22 cellular contexts compared by ENCODE assay signal in the genomic region with DNA sequence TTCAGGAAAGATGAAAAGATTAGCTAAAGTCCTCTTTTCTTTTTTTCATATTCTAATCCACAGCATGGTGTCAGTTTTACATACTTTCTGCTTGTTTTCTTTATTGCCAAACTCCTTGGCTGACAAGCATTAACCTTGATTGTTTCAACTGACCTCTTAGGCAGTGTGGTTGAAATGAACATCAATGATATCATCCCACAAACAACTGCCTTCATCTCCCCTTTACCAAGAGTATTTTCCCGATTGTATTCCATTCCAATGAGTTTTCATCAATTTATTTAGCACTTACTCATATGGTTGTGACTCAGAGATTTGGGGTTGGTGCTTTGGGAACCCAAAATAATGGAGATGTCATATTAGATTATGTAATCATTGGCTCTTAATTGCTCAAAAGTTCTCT.
DNase-seq lines count a peak whose midpoint lies in the region; ATAC-seq, FAIRE-seq and TF ChIP-seq lines count a peak whose summit lies in the region.
"Had no signal": no experiment of that assay in that cellular context is flagged by ENCODE, and none has a peak within 500 bp of the region (broad histone marks: within the 10 kb centered on the region; RNA-seq: fewer than 3 reads in every experiment).

No MANE protein-coding gene starts in this region.

- peak overlapping the region; percentile 38 for H3K4me2 ChIP-seq in PC-3 (ENCODE audit: low read length)

- H3K27me3 ChIP-seq in PC-3 (ENCODE audit: low read length) = no peaks in the 10 kb centered on the region
- H3K27me3 ChIP-seq in CD4-positive, alpha-beta T cell (ENCODE audit: control insufficient read depth, insufficient read depth, low read length) = no peaks in the 10 kb centered on the region
- H3K27me3 ChIP-seq: thyroid gland had no signal

- H3K9me3 ChIP-seq in PC-3 (ENCODE audit: low read length) = no peaks in the 10 kb centered on the region
- H3K9me3 ChIP-seq in CD4-positive, alpha-beta T cell (ENCODE audit: control insufficient read depth, low read length) = no peaks in the 10 kb centered on the region
- H3K9me3 ChIP-seq: HAP-1, thyroid gland had no signal

- no peaks in the 10 kb centered on the region for H3K9me3 Mint-ChIP-seq in CD4-positive, alpha-beta T cell
- H3K9me3 Mint-ChIP-seq: natural killer cell treated with Interleukin-12 subunit alpha and Interleukin-12 subunit beta and Interleukin-15 and Interleukin-18, amount 100 ng/mL, for 72 hours; stimulated activated memory B cell treated with anti-CD40 and anti-IgM and Interleukin-4, amounts not matched to agents 10 μg/mL and 1 μg/mL and 100 μg/mL, for 72 hours had no signal

- ATAC-seq in PC-3 (no peak), left cardiac atrium (no peak)
- no peak for ATAC-seq in CD4-positive, alpha-beta T cell (ENCODE audit: poor library complexity)
- ATAC-seq: activated CD8-positive, alpha-beta memory T cell treated with anti-CD3 and anti-CD28 coated beads, Interleukin-2, amount 10 ng/mL, durations not matched to agents 7 days and 5 days; natural killer cell treated with Interleukin-12 subunit alpha and Interleukin-12 subunit beta and Interleukin-15 and Interleukin-18, amount 100 ng/mL, for 72 hours; Right ventricle myocardium inferior; sciatic nerve; stimulated activated memory B cell treated with anti-CD40 and anti-IgM and Interleukin-4, amounts not matched to agents 10 μg/mL and 1 μg/mL and 100 μg/mL, for 72 hours had no signal

- no peaks in the 10 kb centered on the region for H3F3A ChIP-seq in PC-3 (ENCODE audit: low read length, unreplicated experiment)

- H4K20me1 ChIP-seq in PC-3 (ENCODE audit: low read length) = no peaks in the 10 kb centered on the region

- H3K27ac ChIP-seq in PC-3 (ENCODE audit: low read length) = 0 out of 2 replicates have a peak overlapping the region, but pooled peaks have one; percentile 14
- H3K27ac ChIP-seq in CD4-positive, alpha-beta T cell (ENCODE audit: low read depth, low read length) = no peak overlapping the region
- H3K27ac ChIP-seq: parathyroid adenoma, thyroid gland had no signal

- H3K79me2 ChIP-seq in PC-3 (ENCODE audit: low read length) = no peaks in the 10 kb centered on the region
- H3K79me2 ChIP-seq: parathyroid adenoma had no signal

- no TSS peak for BruUV-seq in PC-3 (replicated peaks; lab: Mats Ljungman, UMichigan)

- intact Hi-C loops in PC-3 (cut with micrococcal nuclease) = no loop called here
- intact Hi-C loops in left cardiac atrium (cut with DNase I) = no loop called here
- intact Hi-C loops in CD4-positive, alpha-beta T cell (cut with DNase I, micrococcal nuclease) = no loop called here

- no peak overlapping the region for H3K4me3 Mint-ChIP-seq in CD4-positive, alpha-beta T cell
- H3K4me3 Mint-ChIP-seq: activated CD8-positive, alpha-beta memory T cell treated with anti-CD3 and anti-CD28 coated beads, Interleukin-2, amount 10 ng/mL, durations not matched to agents 7 days and 5 days; activated naive CD8-positive, alpha-beta T cell; natural killer cell treated with Interleukin-12 subunit alpha and Interleukin-12 subunit beta and Interleukin-15 and Interleukin-18, amount 100 ng/mL, for 72 hours; stimulated activated memory B cell treated with anti-CD40 and anti-IgM and Interleukin-4, amounts not matched to agents 10 μg/mL and 1 μg/mL and 100 μg/mL, for 72 hours had no signal

- DNase-seq in PC-3 (peak; percentile 73), fibroblast of pulmonary artery (ENCODE audit: low read depth) (peak; percentile 34), stromal cell of bone marrow (ENCODE audit: low read depth) (peak; percentile 57), left cardiac atrium (no peak), NCI-H1048 (lab: John Stamatoyannopoulos, UW) (no peak)
- no peak for DNase-seq in CD4-positive, alpha-beta T cell
- DNase-seq: activated CD4-positive, alpha-beta T cell treated with anti-CD3 and anti-CD28 coated beads for 48 hours; activated CD8-positive, alpha-beta memory T cell treated with anti-CD3 and anti-CD28 coated beads, Interleukin-2, amount 10 ng/mL, durations not matched to agents 7 days and 5 days; AML-193; DMS79; kidney; NCI-H1436; NCI-H2171 treated with DMSO at 0.1 percent for 48 hours; thyroid gland had no signal

- CTCF ChIA-PET in PC-3 (lab: Charles Lee) = no interaction called here
- CTCF ChIA-PET in CD4-positive, alpha-beta T cell (lab: Charles Lee) = no interaction called here

- no peaks in the 10 kb centered on the region for H3K4me1 Mint-ChIP-seq in CD4-positive, alpha-beta T cell (ENCODE audit: low read depth)
- H3K4me1 Mint-ChIP-seq: activated CD8-positive, alpha-beta memory T cell treated with anti-CD3 and anti-CD28 coated beads, Interleukin-2, amount 10 ng/mL, durations not matched to agents 7 days and 5 days; stimulated activated memory B cell treated with anti-CD40 and anti-IgM and Interleukin-4, amounts not matched to agents 10 μg/mL and 1 μg/mL and 100 μg/mL, for 72 hours had no signal

- POLR2A ChIA-PET in PC-3 (lab: Charles Lee; ENCODE audit: unreplicated experiment) = no interaction called here
- POLR2A ChIA-PET in CD4-positive, alpha-beta T cell (lab: Charles Lee) = no interaction called here

- no peaks in the 10 kb centered on the region for H3K9me2 ChIP-seq in PC-3 (replicated peaks; ENCODE audit: low read length)

- no peak overlapping the region for H3K9ac ChIP-seq in PC-3 (ENCODE audit: low read length)
- H3K9ac ChIP-seq: parathyroid adenoma had no signal

- H3K4me3 ChIP-seq in PC-3 (ENCODE audit: low read length) (no peak overlapping the region), fibroblast of pulmonary artery (replicated peaks; ENCODE audit: low read depth, low read length) (no peak overlapping the region)
- H3K4me3 ChIP-seq: HAP-1, thyroid gland had no signal

- H3K36me3 Mint-ChIP-seq in CD4-positive, alpha-beta T cell (ENCODE audit: low read depth) = no peaks in the 10 kb centered on the region
- H3K36me3 Mint-ChIP-seq: activated CD8-positive, alpha-beta memory T cell treated with anti-CD3 and anti-CD28 coated beads, Interleukin-2, amount 10 ng/mL, durations not matched to agents 7 days and 5 days; activated naive CD8-positive, alpha-beta T cell; natural killer cell treated with Interleukin-12 subunit alpha and Interleukin-12 subunit beta and Interleukin-15 and Interleukin-18, amount 100 ng/mL, for 72 hours; stimulated activated memory B cell treated with anti-CD40 and anti-IgM and Interleukin-4, amounts not matched to agents 10 μg/mL and 1 μg/mL and 100 μg/mL, for 72 hours had no signal

- H3K27me3 Mint-ChIP-seq in CD4-positive, alpha-beta T cell = peaks cover 17% of the 10 kb centered on the region
- H3K27me3 Mint-ChIP-seq: activated CD8-positive, alpha-beta memory T cell treated with anti-CD3 and anti-CD28 coated beads, Interleukin-2, amount 10 ng/mL, durations not matched to agents 7 days and 5 days; natural killer cell treated with Interleukin-12 subunit alpha and Interleukin-12 subunit beta and Interleukin-15 and Interleukin-18, amount 100 ng/mL, for 72 hours had no signal

- H3K4me1 ChIP-seq in PC-3 (ENCODE audit: insufficient read depth, low read length) = peaks cover 50% of the 10 kb centered on the region
- H3K4me1 ChIP-seq: HAP-1 had no signal

- H3K27ac Mint-ChIP-seq in CD4-positive, alpha-beta T cell = no peak overlapping the region
- H3K27ac Mint-ChIP-seq: activated CD8-positive, alpha-beta memory T cell treated with anti-CD3 and anti-CD28 coated beads, Interleukin-2, amount 10 ng/mL, durations not matched to agents 7 days and 5 days; activated naive CD8-positive, alpha-beta T cell; natural killer cell treated with Interleukin-12 subunit alpha and Interleukin-12 subunit beta and Interleukin-15 and Interleukin-18, amount 100 ng/mL, for 72 hours; stimulated activated memory B cell treated with anti-CD40 and anti-IgM and Interleukin-4, amounts not matched to agents 10 μg/mL and 1 μg/mL and 100 μg/mL, for 72 hours had no signal

- no peak overlapping the region for H2AFZ ChIP-seq in PC-3 (ENCODE audit: low read length)
- H2AFZ ChIP-seq: parathyroid adenoma had no signal

- TF ChIP-seq CTCF in PC-3 (conservative IDR thresholded peaks at IDR 0.05; ENCODE audit: low read depth, low read length) = no peak
- TF ChIP-seq CTCF in fibroblast of pulmonary artery (IDR thresholded peaks at IDR 0.05; ENCODE audit: low read length, missing control alignments) = no peak
- TF ChIP-seq CTCF in CD4-positive, alpha-beta T cell (IDR thresholded peaks at IDR 0.05) = no peak

- no peaks in the 10 kb centered on the region for H3K36me3 ChIP-seq in PC-3 (ENCODE audit: low read depth, low read length)
- H3K36me3 ChIP-seq: HAP-1, thyroid gland had no signal

- peak; percentile 99 for FAIRE-seq in G401.6 (lab: Jason Lieb, UNC)
- FAIRE-seq: kidney had no signal

Comparison
In these comparisons a context has a peak if more than half of its experiments do, and no peak if none do; other contexts are left out.
1. DNase-seq: peak in PC-3 (single experiment), fibroblast of pulmonary artery (single experiment) and stromal cell of bone marrow (single experiment); none in left cardiac atrium (single experiment), NCI-H1048 (single experiment) and CD4-positive, alpha-beta T cell (0 of 10).